ENCODE assay signal across 1 cellular context in genomic region chr2:33680906-33681305, GRCh38.
TF ChIP-seq lines count a peak whose summit lies in the region.

No MANE protein-coding gene starts in this region.

TF ChIP-seq in H1, 55 proteins besides CTCF, POLR2A, EP300 and RAD21:
- TF ChIP-seq ZNF274 (IDR thresholded peaks at IDR 0.05; ENCODE audit: borderline replicate concordance, extremely low read depth, low read length) (no peak), ASH2L (IDR thresholded peaks at IDR 0.05; ENCODE audit: low read length) (no peak), TAF1 (IDR thresholded peaks at IDR 0.05; ENCODE audit: low read depth, low read length) (no peak), CREB1 (IDR thresholded peaks at IDR 0.05) (no peak), SRF (IDR thresholded peaks at IDR 0.05; ENCODE audit: low read depth, low read length) (no peak)
